Comparison of ENCODE assay signal across 10 cellular contexts in the genomic region with DNA sequence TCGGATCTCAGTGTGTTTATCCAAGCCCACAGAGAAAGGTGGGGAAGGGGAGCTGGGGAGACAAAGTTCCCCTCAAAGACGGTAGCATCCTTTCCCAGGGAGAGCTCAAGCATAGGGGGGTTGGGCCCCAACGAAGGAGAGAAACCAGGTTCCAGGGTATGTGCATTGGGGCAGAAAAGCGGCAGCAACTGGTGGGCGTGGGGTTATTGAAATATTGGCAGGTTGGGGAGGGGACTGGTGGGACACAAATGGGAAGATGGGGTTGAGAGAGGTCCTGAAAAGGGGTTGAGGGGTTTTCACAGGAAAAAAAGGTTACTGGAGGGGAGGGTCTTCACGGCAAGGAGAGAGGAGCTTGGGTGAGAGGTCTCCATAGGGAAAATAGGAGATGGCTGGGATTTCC. TPM values are rescaled to one million over a fixed set of nuclear protein-coding genes. Genes with fewer than 3 reads are reported as not detected.
A peak's percentile ranks its signal among the peaks of the same experiment; 100 is the strongest.
DNase-seq lines count a peak whose midpoint lies in the region; ATAC-seq and TF ChIP-seq lines count a peak whose summit lies in the region.
"Had no signal": no experiment of that assay in that cellular context is flagged by ENCODE, and none has a peak within 500 bp of the region (broad histone marks: within the 10 kb centered on the region; RNA-seq: fewer than 3 reads in every experiment).

No MANE protein-coding gene starts in this region.

- H3K4me1 ChIP-seq in mucosa of stomach (ENCODE audit: control insufficient read depth, insufficient read depth, low read length) (peaks cover 8% of the 10 kb centered on the region), heart right ventricle (peaks cover 3 to 53% (median 31%) of the 10 kb centered on the region in 9 donors)

- peak overlapping the region; percentile 55 for H3K9ac ChIP-seq in mucosa of stomach (ENCODE audit: low read length)

- no peaks in the 10 kb centered on the region for H3K9me3 ChIP-seq in mucosa of stomach (ENCODE audit: control insufficient read depth, low read length)
- no peaks in the 10 kb centered on the region for H3K9me3 ChIP-seq in heart right ventricle

- intact Hi-C loops in heart right ventricle (cut with DNase I): loop anchor here in 7 of 10 donors (5.0 to 10.0 kb wide), 7 partner anchors 43 to 339 kb away; partner anchors contain the start of genes MISP3 (in 2 of the 7), C19orf67 (in 1 of the 7), PTGER1 (in 1 of the 7) and SAMD1 (in 1 of the 7)

- DNase-seq in HuH-7.5 (ENCODE audit: low spot score): peak; percentile 4
- no peak for DNase-seq in astrocyte of the cerebellum (ENCODE audit: low read depth)
- DNase-seq in EL: no peak
- DNase-seq in NCI-H1436 treated with DMSO at 0.1 percent for 48 hours (lab: John Stamatoyannopoulos, UW): no peak
- no peak for DNase-seq in GM13977 (ENCODE audit: low spot score)
- no peak for DNase-seq in heart right ventricle
- DNase-seq: NCI-H1436 had no signal

- H3K27me3 ChIP-seq in mucosa of stomach (ENCODE audit: control insufficient read depth, insufficient read depth, low read length) (no peaks in the 10 kb centered on the region), heart right ventricle (no peaks in the 10 kb centered on the region)

- H3K4me3 ChIP-seq in astrocyte of the cerebellum (ENCODE audit: low read depth, low read length) (peak overlapping the region; percentile 80), mucosa of stomach (ENCODE audit: low read length) (no peak overlapping the region), heart right ventricle (peak overlapping the region in 3 of 10 donors; percentile 61 to 78 (median 69))

- H3K36me3 ChIP-seq in mucosa of stomach (ENCODE audit: control insufficient read depth, insufficient read depth, low read length) (no peaks in the 10 kb centered on the region), heart right ventricle (no peaks in the 10 kb centered on the region)

- peak overlapping the region; percentile 84 for H3K27ac ChIP-seq in C4-2B
- H3K27ac ChIP-seq in heart right ventricle: no peak overlapping the region

- in situ Hi-C loops in astrocyte of the cerebellum (cut with HindIII; ENCODE audit: low sequenced_read_pairs) (loop anchor here (5.0 kb wide), 2 partner anchors 58 to 277 kb away; no protein-coding TSS in a partner anchor), GM13977 (cut with MboI; ENCODE audit: low pct_unique_long_range_greater_than_20kb, low sequenced_read_pairs, unreplicated experiment) (no loop called here)

- TF ChIP-seq CTCF in C4-2B (conservative IDR thresholded peaks at IDR 0.05) (no peak), astrocyte of the cerebellum (IDR thresholded peaks at IDR 0.05; ENCODE audit: low read depth, low read length, missing control alignments) (no peak), GM13977 (IDR thresholded peaks at IDR 0.05; ENCODE audit: extremely low read depth, insufficient read depth, missing control alignments) (no peak), heart right ventricle (IDR thresholded peaks at IDR 0.05) (no peak)

- 50 to 58% methylated on average over 6 of the region's 6 CpGs for WGBS in heart right ventricle, 2 donors

- no peak for ATAC-seq in heart right ventricle

RNA-seq across cellular contexts. Expression of gene ASF1B, which starts 1.0 kb away (rescaled TPM):
- total RNA-seq in heart right ventricle: 1 to 10 TPM in 3 of 10 donors, under 1 TPM in 7; 0.17 to 5.6 (median 0.63) TPM
- polyA plus RNA-seq in heart right ventricle: under 1 TPM; 0.59 to 0.90 TPM

RNA-seq across cellular contexts. Expression of gene PRKACA, which starts 17.8 kb away (rescaled TPM):
- total RNA-seq in heart right ventricle: 100 to 1,000 TPM; 473 to 691 (median 518) TPM
- polyA plus RNA-seq in heart right ventricle: 100 to 1,000 TPM; 196 to 214 TPM

RNA-seq across cellular contexts. Expression of gene SAMD1, which starts 44.8 kb away (rescaled TPM):
- total RNA-seq in heart right ventricle: 10 to 100 TPM; 26.7 to 53.0 (median 33.7) TPM
- polyA plus RNA-seq in heart right ventricle: 10 to 100 TPM; 34.4 to 55.3 TPM

RNA-seq across cellular contexts. Expression of gene C19orf67, which starts 49.8 kb away (rescaled TPM):
- not detected for total RNA-seq in heart right ventricle
- not detected for polyA plus RNA-seq in heart right ventricle
- total RNA-seq: mesenteric fat pad had no signal
